In genomic region chr9:38432922-38433510, GRCh38 we compare ENCODE assay signal across 8 cellular contexts. TPM values are rescaled to one million over a fixed set of nuclear protein-coding genes. Genes with fewer than 3 reads are reported as not detected.
DNase-seq lines count a peak whose midpoint lies in the region; ATAC-seq and TF ChIP-seq lines count a peak whose summit lies in the region.

No MANE protein-coding gene starts in this region.

- ATAC-seq in HG02870 (IDR thresholded peaks at IDR 0.05; ENCODE audit: unreplicated experiment) (no peak), GM21786 (IDR thresholded peaks at IDR 0.05; ENCODE audit: unreplicated experiment) (no peak)

- TF ChIP-seq CTCF in AG09309 (IDR thresholded peaks at IDR 0.05; ENCODE audit: control insufficient read depth, insufficient read depth, low read depth, low read length, missing control alignments) (peak; percentile 60), GM12865 (IDR thresholded peaks at IDR 0.05; ENCODE audit: insufficient read depth, low read depth, low read length, missing control alignments) (peak; percentile 44)

- DNase-seq in AG09309 (ENCODE audit: low read depth) (no peak), GM12865 (ENCODE audit: low read depth) (peak; percentile 49), NCI-H524 (lab: John Stamatoyannopoulos, UW) (peak; percentile 40 to 68), cerebellum (ENCODE audit: low spot score) (peak; percentile 49), myocyte (ENCODE audit: low read depth) (peak; percentile 57), islet precursor cell (no peak)

- H3K4me3 ChIP-seq in AG09309 (ENCODE audit: control insufficient read depth, low read depth, low read length) (no peak overlapping the region), GM12865 (ENCODE audit: low read depth, low read length) (no peak overlapping the region)

RNA-seq across cellular contexts. Expression of gene IGFBPL1, which starts 8.8 kb away (rescaled TPM):
- total RNA-seq in cerebellum (239 TPM), myocyte (22.9 and 37.9 TPM in 2 replicates)
- 9.2 TPM for polyA plus RNA-seq in myocyte (2012)

RNA-seq across cellular contexts. Expression of gene ALDH1B1, which starts 40.5 kb away (rescaled TPM):
- total RNA-seq in cerebellum (9.1 TPM), myocyte (147 and 166 TPM in 2 replicates)
- 152 TPM for polyA plus RNA-seq in myocyte (2012)

Comparison
In these comparisons a context has a peak if more than half of its experiments do, and no peak if none do; other contexts are left out.
1. DNase-seq: peak in GM12865 (single experiment), NCI-H524 (2 of 2), cerebellum (single experiment) and myocyte (single experiment); none in AG09309 (single experiment) and islet precursor cell (single experiment).
2. RNA of gene ALDH1B1, which starts 40.5 kb away (total RNA-seq): 147 to 166 TPM in myocyte; 9.1 TPM in cerebellum (single experiment); every median in the first group is over 10 times any median in the second.